8 cellular contexts compared by ENCODE assay signal in the genomic region with DNA sequence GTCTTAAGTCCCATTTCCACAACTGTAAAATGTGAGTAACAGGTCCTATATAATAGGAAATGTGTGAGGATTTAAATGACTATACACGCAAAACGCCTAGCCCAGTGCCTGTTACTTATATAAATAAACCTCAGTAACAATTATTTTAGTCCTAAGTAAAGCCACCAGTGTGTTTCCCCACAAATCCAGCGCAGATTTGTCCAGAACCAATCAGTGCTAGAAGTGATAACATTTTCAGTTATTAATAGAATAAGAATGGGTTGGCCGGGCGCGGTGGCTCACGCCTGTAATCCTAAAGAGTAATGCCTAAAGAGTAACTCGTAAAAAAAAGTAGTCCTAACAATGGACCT. TPM values are rescaled to one million over a fixed set of nuclear protein-coding genes. Genes with fewer than 3 reads are reported as not detected.
DNase-seq lines count a peak whose midpoint lies in the region; ATAC-seq and TF ChIP-seq lines count a peak whose summit lies in the region.

No MANE protein-coding gene starts in this region.

- H2BK5ac ChIP-seq in mesenchymal stem cell (ENCODE audit: low read depth, low read length, poor library complexity, severe bottlenecking), result no peak overlapping the region

- H3K27ac ChIP-seq in cardiac muscle cell (peak overlapping the region; percentile 96), brain microvascular endothelial cell (no peak overlapping the region), mesenchymal stem cell (ENCODE audit: low read length, poor library complexity, severe bottlenecking) (no peak overlapping the region), vagina (peak overlapping the region; percentile 69)

- TF ChIP-seq CTCF in cardiac muscle cell (IDR thresholded peaks at IDR 0.05; ENCODE audit: low read depth, low read length), result no peak
- TF ChIP-seq CTCF in brain microvascular endothelial cell (IDR thresholded peaks at IDR 0.05; ENCODE audit: low read depth, low read length, missing control alignments), result no peak
- TF ChIP-seq CTCF in vagina (IDR thresholded peaks at IDR 0.05), result no peak

- H4K8ac ChIP-seq in mesenchymal stem cell (ENCODE audit: low read length), result no peak overlapping the region

- H3K4me1 ChIP-seq in cardiac muscle cell (ENCODE audit: low read depth), result no peaks in the 10 kb centered on the region
- H3K4me1 ChIP-seq in mesenchymal stem cell (ENCODE audit: control insufficient read depth, insufficient read depth, low read depth, low read length), result peaks cover 2% of the 10 kb centered on the region
- H3K4me1 ChIP-seq in vagina, result peaks cover 14% of the 10 kb centered on the region

- peaks cover 12% of the 10 kb centered on the region for H3K79me1 ChIP-seq in mesenchymal stem cell (replicated peaks; ENCODE audit: low read length, poor library complexity, severe bottlenecking)

- H3K18ac ChIP-seq in mesenchymal stem cell (ENCODE audit: low read depth in 1 of 2, low read length in 2 of 2), result peak overlapping the region; percentile 52 to 96

- intact Hi-C loops in Right ventricle myocardium inferior (cut with DNase I) (no loop called here), vagina (cut with DNase I) (no loop called here), posterior cingulate gyrus (cut with DNase I) (no loop called here)

- TF ChIP-seq POLR2A in vagina (IDR thresholded peaks at IDR 0.05), result no peak

- H2BK15ac ChIP-seq in mesenchymal stem cell (ENCODE audit: low read depth, poor library complexity, severe bottlenecking), result no peak overlapping the region

- no peak overlapping the region for H2AK5ac ChIP-seq in mesenchymal stem cell (ENCODE audit: low read length, severe bottlenecking)

- no peak overlapping the region for H2AFZ ChIP-seq in mesenchymal stem cell (ENCODE audit: low read depth, low read length)

- ATAC-seq in Right ventricle myocardium inferior, result no peak
- ATAC-seq in HG03521 (IDR thresholded peaks at IDR 0.05; ENCODE audit: unreplicated experiment), result no peak

- no peak overlapping the region for H4K91ac ChIP-seq in mesenchymal stem cell (ENCODE audit: low read length)

- no peaks in the 10 kb centered on the region for H3K36me3 ChIP-seq in cardiac muscle cell
- H3K36me3 ChIP-seq in brain microvascular endothelial cell (replicated peaks), result no peaks in the 10 kb centered on the region
- H3K36me3 ChIP-seq in mesenchymal stem cell (ENCODE audit: control insufficient read depth in 1 of 2, insufficient read depth in 2 of 2, low read depth in 1 of 2, low read length in 2 of 2), result peaks cover 0 to 2% of the 10 kb centered on the region in 2 experiments
- no peaks in the 10 kb centered on the region for H3K36me3 ChIP-seq in vagina

- in situ Hi-C loops in brain microvascular endothelial cell (cut with HindIII; ENCODE audit: low pct_ligation_motif_present, low sequenced_read_pairs), result no loop called here

- H3K14ac ChIP-seq in mesenchymal stem cell (ENCODE audit: low read length in 2 of 2), result no peak overlapping the region

- peak overlapping the region; percentile 48 for H3K4me2 ChIP-seq in mesenchymal stem cell (ENCODE audit: low read length, poor library complexity, severe bottlenecking)

- no peak overlapping the region for H2BK12ac ChIP-seq in mesenchymal stem cell (ENCODE audit: low read length in 2 of 2)

- H3K4ac ChIP-seq in mesenchymal stem cell (ENCODE audit: low read depth in 1 of 2, low read length in 2 of 2), result peak overlapping the region in 1 of 2 experiments; percentile 54

- H3K9me3 ChIP-seq in cardiac muscle cell (ENCODE audit: low read depth) (no peaks in the 10 kb centered on the region), mesenchymal stem cell (ENCODE audit: control insufficient read depth, low read length) (no peaks in the 10 kb centered on the region), vagina (no peaks in the 10 kb centered on the region)

- H3K27me3 ChIP-seq in cardiac muscle cell (no peaks in the 10 kb centered on the region), brain microvascular endothelial cell (replicated peaks) (no peaks in the 10 kb centered on the region), mesenchymal stem cell (ENCODE audit: control insufficient read depth in 1 of 2, insufficient read depth in 1 of 2, low read length in 2 of 2) (no peaks in the 10 kb centered on the region), vagina (no peaks in the 10 kb centered on the region)

- no peak overlapping the region for H2BK120ac ChIP-seq in mesenchymal stem cell (ENCODE audit: low read depth, low read length)

- peak overlapping the region; percentile 88 for H3K4me3 ChIP-seq in cardiac muscle cell
- H3K4me3 ChIP-seq in brain microvascular endothelial cell (ENCODE audit: low read depth, low read length), result peak overlapping the region; percentile 98
- peak overlapping the region; percentile 78 to 94 for H3K4me3 ChIP-seq in mesenchymal stem cell (ENCODE audit: insufficient read depth in 1 of 2, low read depth in 1 of 2, low read length in 2 of 2)
- peak overlapping the region; percentile 80 to 86 for H3K4me3 ChIP-seq in vagina

- peak overlapping the region; percentile 96 for H3K9ac ChIP-seq in mesenchymal stem cell (ENCODE audit: low read length)

- DNase-seq in cardiac muscle cell (ENCODE audit: low read depth in 1 of 2, low spot score in 1 of 2) (no peak), Right ventricle myocardium inferior (ENCODE audit: missing footprints) (no peak), brain microvascular endothelial cell (no peak), mesenchymal stem cell (no peak), vagina (ENCODE audit: extremely low spot score in 2 of 2) (no peak), NCI-H526 (lab: John Stamatoyannopoulos, UW) (no peak), posterior cingulate gyrus (no peak)

- 3% methylated on average over 5 of the region's 8 CpGs for WGBS in mesenchymal stem cell

- H3K23ac ChIP-seq in mesenchymal stem cell (ENCODE audit: low read length in 2 of 2), result no peak overlapping the region

RNA-seq across cellular contexts. Expression of gene RPAP1, which starts 0.6 kb away (rescaled TPM):
- total RNA-seq in cardiac muscle cell (37.1 and 46.9 TPM in 2 replicates), Right ventricle myocardium inferior (26.7 TPM), vagina (19.9 TPM)
- polyA plus RNA-seq in cardiac muscle cell, result 37.2 and 40.7 TPM in 2 replicates
- 17.6 TPM for polyA plus RNA-seq in mesenchymal stem cell (2013, experiment 1 of 2)
- polyA plus RNA-seq in mesenchymal stem cell (2013, experiment 2 of 2), result 15.0 TPM

RNA-seq across cellular contexts. Expression of gene TYRO3, which starts 15.5 kb away (rescaled TPM):
- total RNA-seq in cardiac muscle cell, result 13.2 and 17.2 TPM in 2 replicates
- 22.7 and 26.3 TPM in 2 replicates for polyA plus RNA-seq in cardiac muscle cell
- total RNA-seq in Right ventricle myocardium inferior, result 5.6 TPM
- polyA plus RNA-seq in mesenchymal stem cell (2013, experiment 1 of 2), result 33.5 TPM
- polyA plus RNA-seq in mesenchymal stem cell (2013, experiment 2 of 2), result 33.5 TPM
- 13.3 TPM for total RNA-seq in vagina

RNA-seq across cellular contexts. Expression of gene LTK, which starts 29.9 kb away (rescaled TPM):
- total RNA-seq in cardiac muscle cell (2.6 and 3.7 TPM in 2 replicates), Right ventricle myocardium inferior (1.5 TPM), vagina (1.5 TPM)
- 3.0 and 4.4 TPM in 2 replicates for polyA plus RNA-seq in cardiac muscle cell
- polyA plus RNA-seq in mesenchymal stem cell (2013, experiment 1 of 2), result 0.26 TPM
- polyA plus RNA-seq in mesenchymal stem cell (2013, experiment 2 of 2), result 0.22 TPM

RNA-seq across cellular contexts. Expression of gene ITPKA, which starts 49.8 kb away (rescaled TPM):
- 6.0 and 6.9 TPM in 2 replicates for total RNA-seq in cardiac muscle cell
- polyA plus RNA-seq in cardiac muscle cell, result 1.4 and 6.4 TPM in 2 replicates
- 2.7 TPM for total RNA-seq in Right ventricle myocardium inferior
- 0.37 TPM for polyA plus RNA-seq in mesenchymal stem cell (2013, experiment 1 of 2)
- 0.33 TPM for polyA plus RNA-seq in mesenchymal stem cell (2013, experiment 2 of 2)
- not detected for total RNA-seq in vagina

Comparison
In these comparisons a context has a peak if more than half of its experiments do, and no peak if none do; other contexts are left out.
1. H3K27ac ChIP-seq: peak in cardiac muscle cell (single experiment) and vagina (single experiment); none in brain microvascular endothelial cell (single experiment) and mesenchymal stem cell (single experiment).
2. Peak in every context shown above with its lines, with median percentiles within 50 percentile points of each other: H3K4me3 ChIP-seq.